19 cellular contexts compared by ENCODE assay signal in genomic region chr1:9118186-9118585, GRCh38. TPM values are rescaled to one million over a fixed set of nuclear protein-coding genes. Genes with fewer than 3 reads are reported as not detected.
"Had no signal": no experiment of that assay in that cellular context is flagged by ENCODE, and none has a peak within 500 bp of the region (broad histone marks: within the 10 kb centered on the region; RNA-seq: fewer than 3 reads in every experiment).

No MANE protein-coding gene starts in this region.

- H3K9me3 ChIP-seq: sigmoid colon, tibial artery had no signal

- H3K4me1 Mint-ChIP-seq: nephron had no signal

- H3K27me3 Mint-ChIP-seq: activated CD4-positive, alpha-beta memory T cell treated with anti-CD3 and anti-CD28 coated beads for 36 hours; memory B cell; stimulated activated naive CD8-positive, alpha-beta T cell treated with anti-CD3 and anti-CD28 coated beads, Interleukin-15, Interleukin-2, amounts not matched to agents 100 ng/mL and 50 ng/mL, for 24 hours had no signal

- H3K27ac ChIP-seq: epithelial cell of prostate, parathyroid adenoma, sigmoid colon, tibial artery had no signal

- ATAC-seq: activated T-cell treated with anti-CD3 and anti-CD28 coated beads, Interleukin-2, amount 50 U/mL, for 72 hours had no signal

- H3K36me3 Mint-ChIP-seq: activated CD4-positive, alpha-beta memory T cell treated with anti-CD3 and anti-CD28 coated beads for 36 hours; activated naive CD4-positive, alpha-beta T cell treated with anti-CD3 and anti-CD28 coated beads, Interleukin-2, amount 10 ng/mL, durations not matched to agents 7 days and 5 days had no signal

- H3K4me3 ChIP-seq: sigmoid colon, smooth muscle cell, tibial artery had no signal

- H3K4me3 Mint-ChIP-seq: activated CD4-positive, alpha-beta memory T cell treated with anti-CD3 and anti-CD28 coated beads for 36 hours; activated naive CD4-positive, alpha-beta T cell treated with anti-CD3 and anti-CD28 coated beads, Interleukin-2, amount 10 ng/mL, durations not matched to agents 7 days and 5 days; activated T-cell treated with anti-CD3 and anti-CD28 coated beads, Interleukin-2, amount 50 U/mL, for 72 hours; endodermal cell; memory B cell; nephron; stimulated activated naive CD8-positive, alpha-beta T cell treated with anti-CD3 and anti-CD28 coated beads, Interleukin-15, Interleukin-2, amounts not matched to agents 100 ng/mL and 50 ng/mL, for 24 hours had no signal

- H2AFZ ChIP-seq: parathyroid adenoma had no signal

- H3K9ac ChIP-seq: parathyroid adenoma had no signal

- H3K4me1 ChIP-seq: sigmoid colon had no signal

- H3K9me3 Mint-ChIP-seq: activated CD4-positive, alpha-beta memory T cell treated with anti-CD3 and anti-CD28 coated beads for 36 hours; activated naive CD4-positive, alpha-beta T cell treated with anti-CD3 and anti-CD28 coated beads, Interleukin-2, amount 10 ng/mL, durations not matched to agents 7 days and 5 days; activated T-cell treated with anti-CD3 and anti-CD28 coated beads, Interleukin-2, amount 50 U/mL, for 72 hours; endodermal cell; memory B cell; nephron; stimulated activated naive CD8-positive, alpha-beta T cell treated with anti-CD3 and anti-CD28 coated beads, Interleukin-15, Interleukin-2, amounts not matched to agents 100 ng/mL and 50 ng/mL, for 24 hours had no signal

- H3K27ac Mint-ChIP-seq: activated CD4-positive, alpha-beta memory T cell treated with anti-CD3 and anti-CD28 coated beads for 36 hours; activated naive CD4-positive, alpha-beta T cell treated with anti-CD3 and anti-CD28 coated beads, Interleukin-2, amount 10 ng/mL, durations not matched to agents 7 days and 5 days; activated T-cell treated with anti-CD3 and anti-CD28 coated beads, Interleukin-2, amount 50 U/mL, for 72 hours; endodermal cell; memory B cell; nephron; stimulated activated naive CD8-positive, alpha-beta T cell treated with anti-CD3 and anti-CD28 coated beads, Interleukin-15, Interleukin-2, amounts not matched to agents 100 ng/mL and 50 ng/mL, for 24 hours had no signal

- DNase-seq: activated CD4-positive, alpha-beta memory T cell treated with anti-CD3 and anti-CD28 coated beads for 36 hours; activated CD4-positive, alpha-beta T cell treated with anti-CD3 and anti-CD28 coated beads for 48 hours; activated effector memory CD4-positive, alpha-beta T cell treated with anti-CD3 and anti-CD28 coated beads, Interleukin-2, amount 50 U/mL, for 16 hours; activated naive CD4-positive, alpha-beta T cell treated with anti-CD3 and anti-CD28 coated beads, Interleukin-2, amount 10 ng/mL, durations not matched to agents 7 days and 5 days; activated T-cell treated with anti-CD3 and anti-CD28 coated beads, Interleukin-2, amount 50 U/mL, for 72 hours; amygdala; cortex of kidney; endodermal cell; nucleus accumbens; sigmoid colon; stimulated activated CD4-positive, alpha-beta T cell treated with anti-CD3 and anti-CD28 coated beads, Interleukin-4, amount 100 ng/mL, for 1 hour; tibial artery had no signal

- H3K27me3 ChIP-seq: sigmoid colon, tibial artery had no signal

- H3K4me2 ChIP-seq: smooth muscle cell had no signal

RNA-seq across cellular contexts. Expression of gene SLC2A5, which starts 48.8 kb away (rescaled TPM):
- total RNA-seq: activated CD4-positive, alpha-beta memory T cell treated with anti-CD3 and anti-CD28 coated beads for 36 hours; activated T-cell treated with anti-CD3 and anti-CD28 coated beads, Interleukin-2, amount 50 U/mL, for 72 hours; endodermal cell; kidney epithelial cell had no signal
- polyA plus RNA-seq: smooth muscle cell had no signal
